ENCODE assay signal across 1 cellular context in genomic region chr7:123770378-123770777, GRCh38.
A peak's percentile ranks its signal among the peaks of the same experiment; 100 is the strongest.
TF ChIP-seq lines count a peak whose summit lies in the region.

No MANE protein-coding gene starts in this region.

TF ChIP-seq in A549, 52 proteins besides CTCF, POLR2A, EP300 and RAD21 (continued from another document):
- TF ChIP-seq NFE2L2 (conservative IDR thresholded peaks at IDR 0.05; ENCODE audit: low read length), result no peak
- TF ChIP-seq ZNF302 (CRISPR knock-in tag; IDR thresholded peaks at IDR 0.05), result no peak
- TF ChIP-seq PHF8 (IDR thresholded peaks at IDR 0.05; ENCODE audit: borderline replicate concordance, low read depth), result no peak
- no peak for TF ChIP-seq HOXB5 (CRISPR knock-in tag; IDR thresholded peaks at IDR 0.05)
- TF ChIP-seq RCOR1 (IDR thresholded peaks at IDR 0.05; ENCODE audit: low read depth, low read length), result no peak
- TF ChIP-seq MAFK (IDR thresholded peaks at IDR 0.05; ENCODE audit: partially characterized antibody), result peak; percentile 79
- TF ChIP-seq NPAS2 (CRISPR knock-in tag; IDR thresholded peaks at IDR 0.05; ENCODE audit: borderline replicate concordance), result no peak
- TF ChIP-seq EHMT2 (IDR thresholded peaks at IDR 0.05; ENCODE audit: low read depth), result no peak
- TF ChIP-seq E2F6 (IDR thresholded peaks at IDR 0.05; ENCODE audit: borderline replicate concordance, low read depth), result no peak
- no peak for TF ChIP-seq ATOH8 (CRISPR knock-in tag; IDR thresholded peaks at IDR 0.05; ENCODE audit: low read depth)
- TF ChIP-seq SMC3 (IDR thresholded peaks at IDR 0.05), result no peak
- peak in 1 of 2 experiments; percentile 29; a peak in 1 of 5 replicates for TF ChIP-seq JUN (IDR thresholded peaks at IDR 0.05)
- no peak for TF ChIP-seq HDAC2 (IDR thresholded peaks at IDR 0.05)
- no peak for TF ChIP-seq TFCP2L1 (CRISPR knock-in tag; IDR thresholded peaks at IDR 0.05)
- TF ChIP-seq BCL3 (IDR thresholded peaks at IDR 0.05), result peak; percentile 54; the same call in 1 of the 3 replicates
- no peak for TF ChIP-seq HMGXB4 (CRISPR knock-in tag; IDR thresholded peaks at IDR 0.05; ENCODE audit: borderline replicate concordance)
- peak; percentile 88 for TF ChIP-seq CEBPB (IDR thresholded peaks at IDR 0.05)
- no peak for TF ChIP-seq USF2 (IDR thresholded peaks at IDR 0.05)
- no peak for TF ChIP-seq EHF (CRISPR knock-in tag; IDR thresholded peaks at IDR 0.05)
- TF ChIP-seq MAX (IDR thresholded peaks at IDR 0.05), result no peak
TF ChIP-seq in A549: peak in this region for 8.
